ENCODE assay signal across 15 cellular contexts in the genomic region with DNA sequence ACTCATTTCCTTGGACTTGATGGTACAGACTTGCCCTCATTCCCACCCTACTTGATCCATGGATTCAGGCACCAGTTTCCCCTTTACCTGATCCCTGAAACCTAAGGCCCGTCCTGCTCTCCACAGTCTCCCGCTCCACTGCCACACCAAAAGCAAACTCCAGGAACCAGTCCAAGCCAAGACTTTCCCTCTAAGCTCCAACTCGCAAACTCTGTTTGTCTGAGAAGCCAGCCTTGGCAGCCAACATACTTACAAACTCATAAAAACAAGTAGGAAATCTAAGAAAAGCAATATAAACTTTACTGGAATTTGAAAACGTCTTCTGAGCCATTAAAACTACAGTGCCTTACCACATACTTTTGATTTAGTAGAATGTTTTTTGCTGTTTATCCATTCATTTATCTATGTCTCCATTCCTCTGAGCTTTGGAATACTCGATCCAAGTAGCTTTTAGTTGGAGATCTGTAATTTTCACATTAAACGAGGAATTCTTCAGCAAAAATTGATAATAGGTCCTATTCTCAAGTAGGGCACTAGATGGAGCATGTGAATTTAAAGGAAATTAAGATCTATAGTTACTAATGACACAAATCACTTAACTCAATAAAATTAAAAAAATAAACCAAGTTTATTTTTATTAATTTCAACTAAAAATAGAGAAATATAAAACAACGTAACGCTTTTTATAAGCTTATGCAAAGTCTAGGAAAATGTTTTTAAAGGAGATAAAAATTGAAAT.
DNase-seq lines count a peak whose midpoint lies in the region; ATAC-seq, FAIRE-seq and TF ChIP-seq lines count a peak whose summit lies in the region.
"Had no signal": no experiment of that assay in that cellular context is flagged by ENCODE, and none has a peak within 500 bp of the region (broad histone marks: within the 10 kb centered on the region; RNA-seq: fewer than 3 reads in every experiment).

No MANE protein-coding gene starts in this region.

- no peak overlapping the region for H3K4me3 Mint-ChIP-seq in progenitor cell of endocrine pancreas (ENCODE audit: low read depth)
- H3K4me3 Mint-ChIP-seq in T-cell = no peak overlapping the region

- BruUV-seq in OCI-LY7 (replicated peaks; lab: Mats Ljungman, UMichigan) = no TSS peak

- 60 to 62% methylated on average over 6 to 8 of the region's 8 CpGs for WGBS in gastroesophageal sphincter (ENCODE audit: low coverage in 1 of 2), 2 donors

- H3K9me3 ChIP-seq in OCI-LY7 (ENCODE audit: low read length) (no peaks in the 10 kb centered on the region), gastroesophageal sphincter (no peaks in the 10 kb centered on the region)

- no peaks in the 10 kb centered on the region for H3K79me2 ChIP-seq in OCI-LY7 (ENCODE audit: insufficient read depth, low read depth, low read length)

- no peak for TF ChIP-seq POLR2A in gastroesophageal sphincter (IDR thresholded peaks at IDR 0.05)

- CTCF ChIA-PET in OCI-LY7 (lab: Charles Lee; ENCODE audit: unreplicated experiment) = no interaction called here
- CTCF ChIA-PET in T-cell (lab: Charles Lee) = interaction anchor here in 1 of 2 donors (1.0 kb wide), 1 partner anchor 14 kb away, joined by 4 read pairs; no protein-coding TSS in a partner anchor

- peaks cover 22% of the 10 kb centered on the region for H3K27me3 Mint-ChIP-seq in progenitor cell of endocrine pancreas
- H3K27me3 Mint-ChIP-seq in T-cell = peaks cover 32 to 33% of the 10 kb centered on the region in 2 donors

- H3K4me1 ChIP-seq in OCI-LY7 (ENCODE audit: insufficient read depth, low read length, poor library complexity, severe bottlenecking) = no peaks in the 10 kb centered on the region
- H3K4me1 ChIP-seq in gastroesophageal sphincter = no peaks in the 10 kb centered on the region

- H3K36me3 Mint-ChIP-seq in progenitor cell of endocrine pancreas (ENCODE audit: insufficient read depth) = no peaks in the 10 kb centered on the region
- H3K36me3 Mint-ChIP-seq in T-cell = no peaks in the 10 kb centered on the region

- POLR2A ChIA-PET in OCI-LY7 (lab: Charles Lee) = interaction anchor here (0.8 kb wide), 1 partner anchor 385 kb away, joined by 3 read pairs; no protein-coding TSS in a partner anchor
- POLR2A ChIA-PET in T-cell (lab: Charles Lee) = interaction anchor here (0.5 to 0.6 kb wide), 2 partner anchors 15 to 414 kb away, joined by 3 read pairs; no protein-coding TSS in a partner anchor

- no peak overlapping the region for H3K4me2 ChIP-seq in OCI-LY7 (ENCODE audit: low read length)

- H3K4me3 ChIP-seq in OCI-LY7 (ENCODE audit: low read depth, low read length, poor library complexity, severe bottlenecking) (no peak overlapping the region), fibroblast of mammary gland (ENCODE audit: control insufficient read depth, low read depth, low read length) (no peak overlapping the region), gastroesophageal sphincter (no peak overlapping the region)

- H3K27ac ChIP-seq in OCI-LY7 (ENCODE audit: low read depth, low read length, poor library complexity, severe bottlenecking) (no peak overlapping the region), gastroesophageal sphincter (no peak overlapping the region)
- H3K27ac ChIP-seq: WERI-Rb-1 had no signal

- H3K27ac Mint-ChIP-seq in progenitor cell of endocrine pancreas (peak overlapping the region; percentile 40), T-cell (no peak overlapping the region)

- TF ChIP-seq CTCF in D721Med (IDR thresholded peaks at IDR 0.05; ENCODE audit: insufficient read depth, missing control alignments) (peak; percentile 16), OCI-LY7 (conservative IDR thresholded peaks at IDR 0.05; ENCODE audit: low read length) (peak; percentile 44), fibroblast of mammary gland (conservative IDR thresholded peaks at IDR 0.05; ENCODE audit: control insufficient read depth, insufficient read depth, low read depth, low read length) (peak; percentile 26), progenitor cell of endocrine pancreas (IDR thresholded peaks at IDR 0.05; ENCODE audit: unreplicated experiment) (peak; percentile 36), gastroesophageal sphincter (IDR thresholded peaks at IDR 0.05) (no peak)

- DNase-seq in D721Med (ENCODE audit: insufficient read length, low spot score) = no peak
- no peak for DNase-seq in OCI-LY7 (ENCODE audit: low spot score)
- DNase-seq in fibroblast of mammary gland (ENCODE audit: low read depth) = no peak
- no peak for DNase-seq in progenitor cell of endocrine pancreas (ENCODE audit: low spot score, unreplicated experiment)
- no peak for DNase-seq in T-cell
- no peak for DNase-seq in NK-92 (lab: John Stamatoyannopoulos, UW; ENCODE audit: unreplicated experiment)
- DNase-seq: activated CD8-positive, alpha-beta memory T cell treated with anti-CD3 and anti-CD28 coated beads for 24 hours; activated effector memory CD4-positive, alpha-beta T cell treated with anti-CD3 and anti-CD28 coated beads, Interleukin-2, amount 50 U/mL, for 16 hours; NCI-H2029 treated with DMSO at 0.1 percent for 48 hours; NK-92 treated with Interleukin-12 subunit alpha and Interleukin-12 subunit beta, amount 100 ng/mL, for 24 hours; WERI-Rb-1 had no signal

- no peak for ATAC-seq in T-cell (replicated peaks in 1 of 4)
- ATAC-seq in gastroesophageal sphincter = no peak
- ATAC-seq in GM21515 (IDR thresholded peaks at IDR 0.05; ENCODE audit: unreplicated experiment) = no peak

- no peak for TF ChIP-seq EP300 in gastroesophageal sphincter (IDR thresholded peaks at IDR 0.05)

- H4K20me1 ChIP-seq in OCI-LY7 (ENCODE audit: insufficient read depth, low read length) = no peaks in the 10 kb centered on the region

- H3K36me3 ChIP-seq in OCI-LY7 (ENCODE audit: insufficient read depth, low read length) (no peaks in the 10 kb centered on the region), gastroesophageal sphincter (no peaks in the 10 kb centered on the region)
- H3K36me3 ChIP-seq: WERI-Rb-1 had no signal

- FAIRE-seq in D721Med (lab: Jason Lieb, UNC) = no peak
- FAIRE-seq: astrocyte, GM12891 had no signal

- H3K9me3 Mint-ChIP-seq in progenitor cell of endocrine pancreas (ENCODE audit: low read depth) (no peaks in the 10 kb centered on the region), T-cell (no peaks in the 10 kb centered on the region)

- no peak overlapping the region for H2AFZ ChIP-seq in OCI-LY7 (ENCODE audit: low read length)

- no peaks in the 10 kb centered on the region for H3K4me1 Mint-ChIP-seq in progenitor cell of endocrine pancreas (ENCODE audit: low read depth)
- H3K4me1 Mint-ChIP-seq in T-cell = no peaks in the 10 kb centered on the region

- intact Hi-C loops in OCI-LY7 (cut with micrococcal nuclease; ENCODE audit: unreplicated experiment) = no loop called here

- H3K9me2 ChIP-seq in OCI-LY7 (ENCODE audit: insufficient read depth, low read length) = no peaks in the 10 kb centered on the region

- H3K27me3 ChIP-seq in gastroesophageal sphincter = peaks cover 13% of the 10 kb centered on the region

Comparison
In these comparisons a context has a peak if more than half of its experiments do, and no peak if none do; other contexts are left out.
1. CTCF ChIP-seq: peak in D721Med (single experiment), OCI-LY7 (single experiment), fibroblast of mammary gland (single experiment) and progenitor cell of endocrine pancreas (single experiment); none in gastroesophageal sphincter (0 of 4).